Comparison of ENCODE assay signal across 1 cellular context in the genomic region with DNA sequence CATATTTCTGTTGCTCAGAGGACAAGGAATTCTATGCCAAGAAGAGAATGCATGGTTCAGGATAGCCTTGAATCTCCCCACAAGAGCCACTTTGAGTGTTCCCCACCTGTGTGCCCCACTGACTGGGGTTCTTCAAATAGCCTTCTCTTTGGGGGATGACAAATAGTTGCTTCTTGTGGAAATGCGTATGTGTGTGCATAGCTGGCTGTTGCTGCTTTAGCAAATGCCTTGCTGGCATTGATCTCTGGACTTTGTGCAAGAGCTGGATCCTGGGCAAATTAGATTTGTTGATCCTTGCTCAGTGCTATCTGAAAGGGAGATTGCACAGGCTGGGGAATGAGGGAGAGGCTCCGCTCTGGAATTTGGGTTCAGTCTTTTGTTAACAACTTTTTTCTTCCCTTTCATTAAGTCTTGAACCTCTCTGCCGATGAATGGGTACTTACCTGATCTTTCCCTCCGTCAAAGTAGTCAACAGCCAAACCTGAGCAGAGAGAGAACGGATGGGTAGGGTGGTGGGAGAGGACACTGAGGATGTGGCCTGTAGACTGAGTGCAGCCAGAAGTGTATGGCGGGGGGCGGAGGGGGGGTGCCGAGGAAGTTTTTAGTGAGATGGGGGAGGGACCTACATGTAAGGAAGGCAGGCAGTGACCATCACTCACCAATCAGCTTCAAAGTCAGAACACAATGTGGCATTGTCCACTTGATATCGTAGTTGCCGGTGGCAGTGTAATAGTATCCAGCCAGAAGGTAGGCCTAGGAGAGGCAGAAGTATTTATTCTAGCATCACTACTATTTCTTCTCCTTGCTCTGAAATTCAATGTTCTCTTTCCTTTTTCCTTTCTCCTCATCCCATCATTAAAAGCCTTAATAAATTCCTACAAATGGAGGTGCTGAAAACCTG.
A peak's percentile ranks its signal among the peaks of the same experiment; 100 is the strongest.
TF ChIP-seq lines count a peak whose summit lies in the region.

No MANE protein-coding gene starts in this region.

TF ChIP-seq in HepG2, 621 proteins besides CTCF, POLR2A, EP300 and RAD21 (continued from another document and continues in another):
- TF ChIP-seq, protein P1, sequence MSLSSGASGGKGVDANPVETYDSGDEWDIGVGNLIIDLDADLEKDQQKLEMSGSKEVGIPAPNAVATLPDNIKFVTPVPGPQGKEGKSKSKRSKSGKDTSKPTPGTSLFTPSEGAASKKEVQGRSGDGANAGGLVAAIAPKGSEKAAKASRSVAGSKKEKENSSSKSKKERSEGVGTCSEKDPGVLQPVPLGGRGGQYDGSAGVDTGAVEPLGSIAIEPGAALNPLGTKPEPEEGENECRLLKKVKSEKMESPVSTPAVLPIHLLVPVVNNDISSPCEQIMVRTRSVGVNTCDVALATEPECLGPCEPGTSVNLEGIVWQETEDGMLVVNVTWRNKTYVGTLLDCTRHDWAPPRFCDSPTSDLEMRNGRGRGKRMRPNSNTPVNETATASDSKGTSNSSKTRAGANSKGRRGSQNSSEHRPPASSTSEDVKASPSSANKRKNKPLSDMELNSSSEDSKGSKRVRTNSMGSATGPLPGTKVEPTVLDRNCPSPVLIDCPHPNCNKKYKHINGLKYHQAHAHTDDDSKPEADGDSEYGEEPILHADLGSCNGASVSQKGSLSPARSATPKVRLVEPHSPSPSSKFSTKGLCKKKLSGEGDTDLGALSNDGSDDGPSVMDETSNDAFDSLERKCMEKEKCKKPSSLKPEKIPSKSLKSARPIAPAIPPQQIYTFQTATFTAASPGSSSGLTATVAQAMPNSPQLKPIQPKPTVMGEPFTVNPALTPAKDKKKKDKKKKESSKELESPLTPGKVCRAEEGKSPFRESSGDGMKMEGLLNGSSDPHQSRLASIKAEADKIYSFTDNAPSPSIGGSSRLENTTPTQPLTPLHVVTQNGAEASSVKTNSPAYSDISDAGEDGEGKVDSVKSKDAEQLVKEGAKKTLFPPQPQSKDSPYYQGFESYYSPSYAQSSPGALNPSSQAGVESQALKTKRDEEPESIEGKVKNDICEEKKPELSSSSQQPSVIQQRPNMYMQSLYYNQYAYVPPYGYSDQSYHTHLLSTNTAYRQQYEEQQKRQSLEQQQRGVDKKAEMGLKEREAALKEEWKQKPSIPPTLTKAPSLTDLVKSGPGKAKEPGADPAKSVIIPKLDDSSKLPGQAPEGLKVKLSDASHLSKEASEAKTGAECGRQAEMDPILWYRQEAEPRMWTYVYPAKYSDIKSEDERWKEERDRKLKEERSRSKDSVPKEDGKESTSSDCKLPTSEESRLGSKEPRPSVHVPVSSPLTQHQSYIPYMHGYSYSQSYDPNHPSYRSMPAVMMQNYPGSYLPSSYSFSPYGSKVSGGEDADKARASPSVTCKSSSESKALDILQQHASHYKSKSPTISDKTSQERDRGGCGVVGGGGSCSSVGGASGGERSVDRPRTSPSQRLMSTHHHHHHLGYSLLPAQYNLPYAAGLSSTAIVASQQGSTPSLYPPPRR (CRISPR knock-in tag; IDR thresholded peaks at IDR 0.05; ENCODE audit: borderline replicate concordance), result peak; percentile 59; the same call in 1 of the 2 replicates
- no peak for TF ChIP-seq SRSF9 (IDR thresholded peaks at IDR 0.05; ENCODE audit: borderline replicate concordance, insufficient read depth, low read depth, low read length, poor library complexity, severe bottlenecking)
- no peak for TF ChIP-seq ZNF552 (CRISPR knock-in tag; IDR thresholded peaks at IDR 0.05; ENCODE audit: borderline replicate concordance)
- TF ChIP-seq KLF11 (CRISPR knock-in tag; IDR thresholded peaks at IDR 0.05), result no peak; the same call in 1 of the 2 replicates
- no peak for TF ChIP-seq GTF2F1 (IDR thresholded peaks at IDR 0.05; ENCODE audit: low read length)
- TF ChIP-seq ZNF430 (CRISPR knock-in tag; IDR thresholded peaks at IDR 0.05), result no peak
- TF ChIP-seq, protein P2, sequence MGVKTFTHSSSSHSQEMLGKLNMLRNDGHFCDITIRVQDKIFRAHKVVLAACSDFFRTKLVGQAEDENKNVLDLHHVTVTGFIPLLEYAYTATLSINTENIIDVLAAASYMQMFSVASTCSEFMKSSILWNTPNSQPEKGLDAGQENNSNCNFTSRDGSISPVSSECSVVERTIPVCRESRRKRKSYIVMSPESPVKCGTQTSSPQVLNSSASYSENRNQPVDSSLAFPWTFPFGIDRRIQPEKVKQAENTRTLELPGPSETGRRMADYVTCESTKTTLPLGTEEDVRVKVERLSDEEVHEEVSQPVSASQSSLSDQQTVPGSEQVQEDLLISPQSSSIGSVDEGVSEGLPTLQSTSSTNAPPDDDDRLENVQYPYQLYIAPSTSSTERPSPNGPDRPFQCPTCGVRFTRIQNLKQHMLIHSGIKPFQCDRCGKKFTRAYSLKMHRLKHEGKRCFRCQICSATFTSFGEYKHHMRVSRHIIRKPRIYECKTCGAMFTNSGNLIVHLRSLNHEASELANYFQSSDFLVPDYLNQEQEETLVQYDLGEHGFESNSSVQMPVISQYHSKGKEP (CRISPR knock-in tag; IDR thresholded peaks at IDR 0.05), result no peak
- peak; percentile 62; the same call in 1 of the 2 replicates for TF ChIP-seq MTA1 (CRISPR knock-in tag; IDR thresholded peaks at IDR 0.05; ENCODE audit: borderline replicate concordance)
- peak; percentile 66; the same call in 1 of the 2 replicates for TF ChIP-seq TGIF2 (CRISPR knock-in tag; IDR thresholded peaks at IDR 0.05)
- no peak for TF ChIP-seq CC2D1A (CRISPR knock-in tag; IDR thresholded peaks at IDR 0.05)
- peak in 1 of 2 experiments; percentile 40; a peak in 1 of 4 replicates for TF ChIP-seq KLF16 (CRISPR knock-in tag; IDR thresholded peaks at IDR 0.05)
- 0 out of 2 replicates have a peak, but pooled peaks have one; percentile 34 for TF ChIP-seq ONECUT2 (CRISPR knock-in tag; IDR thresholded peaks at IDR 0.05)
- TF ChIP-seq TAF1 (CRISPR knock-in tag; IDR thresholded peaks at IDR 0.05), result peak; percentile 32; the same call in 1 of the 2 replicates
- TF ChIP-seq ZFYVE20 (CRISPR knock-in tag; IDR thresholded peaks at IDR 0.05; ENCODE audit: borderline replicate concordance, low read depth), result no peak
- TF ChIP-seq ZSCAN25 (CRISPR knock-in tag; IDR thresholded peaks at IDR 0.05), result no peak
- TF ChIP-seq ZNF652 (CRISPR knock-in tag; IDR thresholded peaks at IDR 0.05; ENCODE audit: borderline replicate concordance, low read depth), result no peak
- no peak; the same call in 1 of the 2 replicates for TF ChIP-seq ZNF644 (CRISPR knock-in tag; IDR thresholded peaks at IDR 0.05; ENCODE audit: low read depth)
- TF ChIP-seq, protein P3, sequence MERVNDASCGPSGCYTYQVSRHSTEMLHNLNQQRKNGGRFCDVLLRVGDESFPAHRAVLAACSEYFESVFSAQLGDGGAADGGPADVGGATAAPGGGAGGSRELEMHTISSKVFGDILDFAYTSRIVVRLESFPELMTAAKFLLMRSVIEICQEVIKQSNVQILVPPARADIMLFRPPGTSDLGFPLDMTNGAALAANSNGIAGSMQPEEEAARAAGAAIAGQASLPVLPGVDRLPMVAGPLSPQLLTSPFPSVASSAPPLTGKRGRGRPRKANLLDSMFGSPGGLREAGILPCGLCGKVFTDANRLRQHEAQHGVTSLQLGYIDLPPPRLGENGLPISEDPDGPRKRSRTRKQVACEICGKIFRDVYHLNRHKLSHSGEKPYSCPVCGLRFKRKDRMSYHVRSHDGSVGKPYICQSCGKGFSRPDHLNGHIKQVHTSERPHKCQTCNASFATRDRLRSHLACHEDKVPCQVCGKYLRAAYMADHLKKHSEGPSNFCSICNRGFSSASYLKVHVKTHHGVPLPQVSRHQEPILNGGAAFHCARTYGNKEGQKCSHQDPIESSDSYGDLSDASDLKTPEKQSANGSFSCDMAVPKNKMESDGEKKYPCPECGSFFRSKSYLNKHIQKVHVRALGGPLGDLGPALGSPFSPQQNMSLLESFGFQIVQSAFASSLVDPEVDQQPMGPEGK (CRISPR knock-in tag; IDR thresholded peaks at IDR 0.05), result no peak; the same call in 1 of the 2 replicates
- no peak for TF ChIP-seq ARNTL (CRISPR knock-in tag; IDR thresholded peaks at IDR 0.05)
- TF ChIP-seq NFIB (CRISPR knock-in tag; IDR thresholded peaks at IDR 0.05; ENCODE audit: borderline replicate concordance), result no peak
- TF ChIP-seq HDAC2 (CRISPR knock-in tag; IDR thresholded peaks at IDR 0.05), result peak; percentile 81
- TF ChIP-seq ZNF10 (CRISPR knock-in tag; IDR thresholded peaks at IDR 0.05; ENCODE audit: borderline replicate concordance, low read depth), result no peak
- TF ChIP-seq, protein P4, sequence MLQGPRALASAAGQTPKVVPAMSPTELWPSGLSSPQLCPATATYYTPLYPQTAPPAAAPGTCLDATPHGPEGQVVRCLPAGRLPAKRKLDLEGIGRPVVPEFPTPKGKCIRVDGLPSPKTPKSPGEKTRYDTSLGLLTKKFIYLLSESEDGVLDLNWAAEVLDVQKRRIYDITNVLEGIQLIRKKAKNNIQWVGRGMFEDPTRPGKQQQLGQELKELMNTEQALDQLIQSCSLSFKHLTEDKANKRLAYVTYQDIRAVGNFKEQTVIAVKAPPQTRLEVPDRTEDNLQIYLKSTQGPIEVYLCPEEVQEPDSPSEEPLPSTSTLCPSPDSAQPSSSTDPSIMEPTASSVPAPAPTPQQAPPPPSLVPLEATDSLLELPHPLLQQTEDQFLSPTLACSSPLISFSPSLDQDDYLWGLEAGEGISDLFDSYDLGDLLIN (CRISPR knock-in tag; IDR thresholded peaks at IDR 0.05; ENCODE audit: borderline replicate concordance), result no peak
- TF ChIP-seq ZNF101 (CRISPR knock-in tag; IDR thresholded peaks at IDR 0.05; ENCODE audit: borderline replicate concordance, low read depth), result no peak
- TF ChIP-seq, protein P5, sequence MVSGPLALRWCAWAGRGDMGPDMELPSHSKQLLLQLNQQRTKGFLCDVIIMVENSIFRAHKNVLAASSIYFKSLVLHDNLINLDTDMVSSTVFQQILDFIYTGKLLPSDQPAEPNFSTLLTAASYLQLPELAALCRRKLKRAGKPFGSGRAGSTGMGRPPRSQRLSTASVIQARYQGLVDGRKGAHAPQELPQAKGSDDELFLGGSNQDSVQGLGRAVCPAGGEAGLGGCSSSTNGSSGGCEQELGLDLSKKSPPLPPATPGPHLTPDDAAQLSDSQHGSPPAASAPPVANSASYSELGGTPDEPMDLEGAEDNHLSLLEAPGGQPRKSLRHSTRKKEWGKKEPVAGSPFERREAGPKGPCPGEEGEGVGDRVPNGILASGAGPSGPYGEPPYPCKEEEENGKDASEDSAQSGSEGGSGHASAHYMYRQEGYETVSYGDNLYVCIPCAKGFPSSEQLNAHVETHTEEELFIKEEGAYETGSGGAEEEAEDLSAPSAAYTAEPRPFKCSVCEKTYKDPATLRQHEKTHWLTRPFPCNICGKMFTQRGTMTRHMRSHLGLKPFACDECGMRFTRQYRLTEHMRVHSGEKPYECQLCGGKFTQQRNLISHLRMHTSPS (CRISPR knock-in tag; IDR thresholded peaks at IDR 0.05; ENCODE audit: low read depth), result peak; percentile 58; the same call in 1 of the 2 replicates
- TF ChIP-seq RFX1 (IDR thresholded peaks at IDR 0.05), result no peak
- TF ChIP-seq FOXP1 (IDR thresholded peaks at IDR 0.05), result no peak
- TF ChIP-seq FOXP1 (CRISPR knock-in tag; IDR thresholded peaks at IDR 0.05), result peak; percentile 64
- peak; percentile 51; the same call in 1 of the 2 replicates for TF ChIP-seq ZNF629 (CRISPR knock-in tag; conservative IDR thresholded peaks at IDR 0.05)
- TF ChIP-seq, protein P6, sequence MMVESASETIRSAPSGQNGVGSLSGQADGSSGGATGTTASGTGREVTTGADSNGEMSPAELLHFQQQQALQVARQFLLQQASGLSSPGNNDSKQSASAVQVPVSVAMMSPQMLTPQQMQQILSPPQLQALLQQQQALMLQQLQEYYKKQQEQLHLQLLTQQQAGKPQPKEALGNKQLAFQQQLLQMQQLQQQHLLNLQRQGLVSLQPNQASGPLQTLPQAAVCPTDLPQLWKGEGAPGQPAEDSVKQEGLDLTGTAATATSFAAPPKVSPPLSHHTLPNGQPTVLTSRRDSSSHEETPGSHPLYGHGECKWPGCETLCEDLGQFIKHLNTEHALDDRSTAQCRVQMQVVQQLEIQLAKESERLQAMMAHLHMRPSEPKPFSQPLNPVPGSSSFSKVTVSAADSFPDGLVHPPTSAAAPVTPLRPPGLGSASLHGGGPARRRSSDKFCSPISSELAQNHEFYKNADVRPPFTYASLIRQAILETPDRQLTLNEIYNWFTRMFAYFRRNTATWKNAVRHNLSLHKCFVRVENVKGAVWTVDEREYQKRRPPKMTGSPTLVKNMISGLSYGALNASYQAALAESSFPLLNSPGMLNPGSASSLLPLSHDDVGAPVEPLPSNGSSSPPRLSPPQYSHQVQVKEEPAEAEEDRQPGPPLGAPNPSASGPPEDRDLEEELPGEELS (CRISPR knock-in tag; IDR thresholded peaks at IDR 0.05), result peak; percentile 73
- no peak for TF ChIP-seq NKX3-1 (CRISPR knock-in tag; IDR thresholded peaks at IDR 0.05)
- peak; percentile 43; the same call in 1 of the 2 replicates for TF ChIP-seq FOSL2 (CRISPR knock-in tag; IDR thresholded peaks at IDR 0.05)
- peak; percentile 19; the same call in 1 of the 2 replicates for TF ChIP-seq SRF (IDR thresholded peaks at IDR 0.05; ENCODE audit: low read depth, low read length)
- TF ChIP-seq AGO1 (IDR thresholded peaks at IDR 0.05; ENCODE audit: low read depth, low read length, poor library complexity, severe bottlenecking), result no peak
- no peak for TF ChIP-seq KLF15 (CRISPR knock-in tag; IDR thresholded peaks at IDR 0.05; ENCODE audit: borderline replicate concordance)
- no peak; the same call in 1 of the 2 replicates for TF ChIP-seq SP5 (CRISPR knock-in tag; IDR thresholded peaks at IDR 0.05; ENCODE audit: borderline replicate concordance, low read depth)
- TF ChIP-seq ZNF331 (CRISPR knock-in tag; IDR thresholded peaks at IDR 0.05), result peak; percentile 85
- TF ChIP-seq ZNF672 (CRISPR knock-in tag; IDR thresholded peaks at IDR 0.05), result no peak
- TF ChIP-seq ZBTB20 (CRISPR knock-in tag; IDR thresholded peaks at IDR 0.05; ENCODE audit: borderline replicate concordance, low read depth), result no peak
- TF ChIP-seq ZNF543 (CRISPR knock-in tag; IDR thresholded peaks at IDR 0.05), result no peak
- TF ChIP-seq NBN (conservative IDR thresholded peaks at IDR 0.05), result no peak
- peak; percentile 83 for TF ChIP-seq ZNF501 (CRISPR knock-in tag; IDR thresholded peaks at IDR 0.05)
- peak; percentile 84 for TF ChIP-seq GATAD2A (CRISPR knock-in tag; IDR thresholded peaks at IDR 0.05)
- TF ChIP-seq, protein P7, sequence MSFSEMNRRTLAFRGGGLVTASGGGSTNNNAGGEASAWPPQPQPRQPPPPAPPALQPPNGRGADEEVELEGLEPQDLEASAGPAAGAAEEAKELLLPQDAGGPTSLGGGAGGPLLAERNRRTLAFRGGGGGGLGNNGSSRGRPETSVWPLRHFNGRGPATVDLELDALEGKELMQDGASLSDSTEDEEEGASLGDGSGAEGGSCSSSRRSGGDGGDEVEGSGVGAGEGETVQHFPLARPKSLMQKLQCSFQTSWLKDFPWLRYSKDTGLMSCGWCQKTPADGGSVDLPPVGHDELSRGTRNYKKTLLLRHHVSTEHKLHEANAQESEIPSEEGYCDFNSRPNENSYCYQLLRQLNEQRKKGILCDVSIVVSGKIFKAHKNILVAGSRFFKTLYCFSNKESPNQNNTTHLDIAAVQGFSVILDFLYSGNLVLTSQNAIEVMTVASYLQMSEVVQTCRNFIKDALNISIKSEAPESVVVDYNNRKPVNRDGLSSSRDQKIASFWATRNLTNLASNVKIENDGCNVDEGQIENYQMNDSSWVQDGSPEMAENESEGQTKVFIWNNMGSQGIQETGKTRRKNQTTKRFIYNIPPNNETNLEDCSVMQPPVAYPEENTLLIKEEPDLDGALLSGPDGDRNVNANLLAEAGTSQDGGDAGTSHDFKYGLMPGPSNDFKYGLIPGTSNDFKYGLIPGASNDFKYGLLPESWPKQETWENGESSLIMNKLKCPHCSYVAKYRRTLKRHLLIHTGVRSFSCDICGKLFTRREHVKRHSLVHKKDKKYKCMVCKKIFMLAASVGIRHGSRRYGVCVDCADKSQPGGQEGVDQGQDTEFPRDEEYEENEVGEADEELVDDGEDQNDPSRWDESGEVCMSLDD (CRISPR knock-in tag; IDR thresholded peaks at IDR 0.05; ENCODE audit: borderline replicate concordance), result peak; percentile 92; the same call in 1 of the 2 replicates
- no peak for TF ChIP-seq ZSCAN22 (CRISPR knock-in tag; IDR thresholded peaks at IDR 0.05)
- no peak for TF ChIP-seq NR1H2 (CRISPR knock-in tag; IDR thresholded peaks at IDR 0.05; ENCODE audit: borderline replicate concordance, low read depth)
- no peak for TF ChIP-seq MTF1 (CRISPR knock-in tag; IDR thresholded peaks at IDR 0.05)
